1 cellular context compared by ENCODE assay signal in genomic region chr2:221529177-221529942, GRCh38.
TF ChIP-seq lines count a peak whose summit lies in the region.

No MANE protein-coding gene starts in this region.

TF ChIP-seq in GM23338, 12 proteins besides CTCF, POLR2A, EP300 and RAD21 (continued from another document):
- no peak for TF ChIP-seq REST (IDR thresholded peaks at IDR 0.05; ENCODE audit: unreplicated experiment)
- TF ChIP-seq ZNF331 (CRISPR knock-in tag; IDR thresholded peaks at IDR 0.05; ENCODE audit: low read depth), result no peak
